8 cellular contexts compared by ENCODE assay signal in genomic region chr19:40089462-40089861, GRCh38. TPM values are rescaled to one million over a fixed set of nuclear protein-coding genes. Genes with fewer than 3 reads are reported as not detected.
A peak's percentile ranks its signal among the peaks of the same experiment; 100 is the strongest.
DNase-seq lines count a peak whose midpoint lies in the region; ATAC-seq, FAIRE-seq and TF ChIP-seq lines count a peak whose summit lies in the region.

No MANE protein-coding gene starts in this region.

- CTCF ChIA-PET in mammary epithelial cell (lab: Charles Lee; ENCODE audit: low non-redundant PET): no interaction called here

- H3K27ac Mint-ChIP-seq in stimulated activated naive CD8-positive, alpha-beta T cell treated with anti-CD3 and anti-CD28 coated beads, Interleukin-15, Interleukin-2, amounts not matched to agents 100 ng/mL and 50 ng/mL, for 24 hours: peak overlapping the region; percentile 9

- H3K9me3 ChIP-seq in mammary epithelial cell (replicated peaks; ENCODE audit: insufficient read depth, low read length): no peaks in the 10 kb centered on the region
- no peaks in the 10 kb centered on the region for H3K9me3 ChIP-seq in lower lobe of right lung

- peak overlapping the region; percentile 73 for H3K9ac ChIP-seq in mammary epithelial cell (ENCODE audit: insufficient read depth, low read length)

- no peak overlapping the region for H3K27ac ChIP-seq in mammary epithelial cell (ENCODE audit: insufficient read depth, low read depth, low read length)
- H3K27ac ChIP-seq in lower lobe of right lung: no peak overlapping the region
- H3K27ac ChIP-seq in foreskin keratinocyte: no peak overlapping the region

- dilution Hi-C loops in mammary epithelial cell (cut with HindIII; ENCODE audit: low sequenced_read_pairs): no loop called here

- WGBS in mammary epithelial cell (ENCODE audit: low coverage, missing lambda C conversion rate): 13% methylated on average over 3 of the region's 4 CpGs

- H3K4me3 ChIP-seq in mammary epithelial cell (replicated peaks in 1 of 3; ENCODE audit: insufficient read depth in 1 of 3, low read depth in 2 of 3, low read length in 3 of 3): peak overlapping the region; percentile 66 to 86 (median 72)
- H3K4me3 ChIP-seq in lower lobe of right lung: peak overlapping the region; percentile 79

- H3K4me3 Mint-ChIP-seq in stimulated activated naive CD8-positive, alpha-beta T cell treated with anti-CD3 and anti-CD28 coated beads, Interleukin-15, Interleukin-2, amounts not matched to agents 100 ng/mL and 50 ng/mL, for 24 hours: peak overlapping the region; percentile 100

- no TSS peak for BruUV-seq in mammary epithelial cell (replicated peaks; lab: Mats Ljungman, UMichigan)

- H3K4me1 ChIP-seq in mammary epithelial cell (ENCODE audit: insufficient read depth, low read length) (peaks cover 3% of the 10 kb centered on the region), lower lobe of right lung (peaks cover 20% of the 10 kb centered on the region), foreskin keratinocyte (peaks cover 11% of the 10 kb centered on the region)

- peaks cover 43% of the 10 kb centered on the region for H3K79me2 ChIP-seq in mammary epithelial cell (ENCODE audit: insufficient read depth, low read length)

- TF ChIP-seq CTCF in mammary epithelial cell (conservative IDR thresholded peaks at IDR 0.05 in 1 of 2, IDR thresholded peaks at IDR 0.05 in 1 of 2; ENCODE audit: extremely low read depth in 1 of 2, insufficient read depth in 1 of 2, low read depth in 1 of 2, low read length in 2 of 2): no peak
- TF ChIP-seq CTCF in lower lobe of right lung (IDR thresholded peaks at IDR 0.05): no peak
- no peak for TF ChIP-seq CTCF in foreskin keratinocyte (conservative IDR thresholded peaks at IDR 0.05)

- peak overlapping the region; percentile 98 for H2AFZ ChIP-seq in mammary epithelial cell (ENCODE audit: low read depth, low read length)

- TF ChIP-seq POLR2A in H54 (IDR thresholded peaks at IDR 0.05; ENCODE audit: low read depth, low read length): no peak

- no peaks in the 10 kb centered on the region for H4K20me1 ChIP-seq in mammary epithelial cell (ENCODE audit: insufficient read depth, low read length)

- peak overlapping the region; percentile 85 for H3K4me2 ChIP-seq in mammary epithelial cell (ENCODE audit: insufficient read depth, low read depth, low read length)

- intact Hi-C loops in mammary epithelial cell (cut with micrococcal nuclease) (no loop called here), lower lobe of right lung (cut with DNase I) (no loop called here), head of caudate nucleus (cut with DNase I) (no loop called here)

- FAIRE-seq in H54 (lab: Jason Lieb, UNC): no peak

- peaks cover 10% of the 10 kb centered on the region for H3K27me3 Mint-ChIP-seq in stimulated activated naive CD8-positive, alpha-beta T cell treated with anti-CD3 and anti-CD28 coated beads, Interleukin-15, Interleukin-2, amounts not matched to agents 100 ng/mL and 50 ng/mL, for 24 hours

- DNase-seq in stimulated activated naive CD8-positive, alpha-beta T cell treated with anti-CD3 and anti-CD28 coated beads, Interleukin-15, Interleukin-2, amounts not matched to agents 100 U/mL and 50 U/mL, for 24 hours: no peak
- DNase-seq in mammary epithelial cell: peak; percentile 23
- no peak for DNase-seq in lower lobe of right lung
- no peak for DNase-seq in pons (ENCODE audit: low spot score)
- no peak for DNase-seq in head of caudate nucleus
- DNase-seq in H54 (ENCODE audit: insufficient read length, low spot score): no peak
- no peak for DNase-seq in foreskin keratinocyte

- ATAC-seq in stimulated activated naive CD8-positive, alpha-beta T cell treated with anti-CD3 and anti-CD28 coated beads, Interleukin-15, Interleukin-2, amounts not matched to agents 100 U/mL and 50 U/mL, for 24 hours: no peak
- no peak for ATAC-seq in lower lobe of right lung
- ATAC-seq in foreskin keratinocyte: no peak

- no peaks in the 10 kb centered on the region for H3K36me3 ChIP-seq in mammary epithelial cell (ENCODE audit: insufficient read depth, low read length)
- peaks cover under 1% of the 10 kb centered on the region for H3K36me3 ChIP-seq in lower lobe of right lung

- H3K36me3 Mint-ChIP-seq in stimulated activated naive CD8-positive, alpha-beta T cell treated with anti-CD3 and anti-CD28 coated beads, Interleukin-15, Interleukin-2, amounts not matched to agents 100 ng/mL and 50 ng/mL, for 24 hours (ENCODE audit: low read depth): peaks cover 29% of the 10 kb centered on the region

- H3K4me1 Mint-ChIP-seq in stimulated activated naive CD8-positive, alpha-beta T cell treated with anti-CD3 and anti-CD28 coated beads, Interleukin-15, Interleukin-2, amounts not matched to agents 100 ng/mL and 50 ng/mL, for 24 hours (ENCODE audit: low read depth): peaks cover 36% of the 10 kb centered on the region

- H3K9me3 Mint-ChIP-seq in stimulated activated naive CD8-positive, alpha-beta T cell treated with anti-CD3 and anti-CD28 coated beads, Interleukin-15, Interleukin-2, amounts not matched to agents 100 ng/mL and 50 ng/mL, for 24 hours: no peaks in the 10 kb centered on the region

- H3K27me3 ChIP-seq in mammary epithelial cell (ENCODE audit: insufficient read depth, low read length): no peaks in the 10 kb centered on the region
- H3K27me3 ChIP-seq in lower lobe of right lung (ENCODE audit: low read depth): no peaks in the 10 kb centered on the region
- no peaks in the 10 kb centered on the region for H3K27me3 ChIP-seq in foreskin keratinocyte

- in situ Hi-C loops in mammary epithelial cell (cut with MboI; ENCODE audit: low sequenced_read_pairs in 2 of 2): no loop called here

RNA-seq across cellular contexts. Expression of gene ZNF780A, which starts 1.3 kb away (rescaled TPM):
- total RNA-seq in mammary epithelial cell (10 to 100 TPM; 11.7 to 14.8 TPM), lower lobe of right lung (23.5 TPM), foreskin keratinocyte (11.6 and 11.9 TPM in 2 replicates)
- polyA plus RNA-seq in mammary epithelial cell (9.9 TPM), foreskin keratinocyte (7.6 and 9.1 TPM in 2 replicates)
- polyA minus RNA-seq in mammary epithelial cell: 5.6 TPM

RNA-seq across cellular contexts. Expression of gene ZNF780B, which starts 33.4 kb away (rescaled TPM):
- 10 to 100 TPM; 11.0 to 11.1 TPM for total RNA-seq in mammary epithelial cell
- 2.4 TPM for polyA plus RNA-seq in mammary epithelial cell
- polyA minus RNA-seq in mammary epithelial cell: 62.2 TPM
- total RNA-seq in lower lobe of right lung: 27.1 TPM
- total RNA-seq in foreskin keratinocyte: 5.1 and 7.0 TPM in 2 replicates
- polyA plus RNA-seq in foreskin keratinocyte: 1.4 and 1.8 TPM in 2 replicates
